ENCODE assay signal across 8 cellular contexts in the genomic region with DNA sequence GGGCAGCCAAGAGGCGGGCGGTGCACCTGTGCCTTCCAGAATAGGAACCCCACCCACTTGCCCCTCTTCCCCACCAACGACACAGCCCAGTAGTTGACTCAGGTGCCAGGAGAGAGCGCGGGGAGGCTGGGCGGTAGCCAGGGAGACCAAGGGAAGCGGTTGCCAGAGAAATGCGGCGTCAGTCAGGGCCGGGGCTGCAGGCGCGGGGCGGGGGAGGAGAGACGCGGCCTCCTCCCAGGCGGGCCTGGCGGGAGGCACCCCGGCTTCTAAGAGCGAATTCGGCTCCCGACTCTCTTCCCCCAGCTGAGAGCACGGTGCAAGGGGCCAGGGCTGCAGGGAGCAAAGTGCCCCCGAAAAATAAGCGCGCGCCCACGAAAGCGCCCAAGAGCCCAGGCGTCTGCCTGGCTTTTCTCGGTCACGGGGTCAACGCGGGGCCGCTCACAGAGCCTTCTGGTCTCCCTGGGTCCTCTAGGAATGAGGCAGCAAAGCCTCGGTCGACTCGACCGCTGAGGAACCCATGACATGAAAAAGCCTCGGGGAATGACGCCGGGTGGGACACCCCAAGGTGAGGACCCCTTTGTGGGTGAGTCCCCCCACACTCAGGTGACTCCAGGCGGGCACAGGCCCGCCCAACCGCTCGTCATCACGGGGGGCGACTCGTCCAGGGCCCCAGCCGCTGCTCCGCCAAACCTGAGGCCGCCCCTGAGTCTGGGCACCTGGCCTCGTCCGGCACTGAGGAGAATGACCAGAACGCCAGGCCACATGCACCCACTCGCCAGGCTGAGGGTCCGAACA. TPM values are rescaled to one million over a fixed set of nuclear protein-coding genes. Genes with fewer than 3 reads are reported as not detected.
DNase-seq lines count a peak whose midpoint lies in the region; ATAC-seq and TF ChIP-seq lines count a peak whose summit lies in the region.

No MANE protein-coding gene starts in this region.

- H2AFZ ChIP-seq in neural progenitor cell (replicated peaks), result no peak overlapping the region

- no peaks in the 10 kb centered on the region for H3K36me3 Mint-ChIP-seq in CD8-positive, alpha-beta T cell
- H3K36me3 Mint-ChIP-seq in neural progenitor cell, result no peaks in the 10 kb centered on the region

- H3K27ac ChIP-seq in CD8-positive, alpha-beta T cell (ENCODE audit: low read depth, low read length), result no peak overlapping the region
- H3K27ac ChIP-seq in dorsolateral prefrontal cortex, result peak overlapping the region in 57 of 59 donors; percentile 15 to 98 (median 92)
- H3K27ac ChIP-seq in neural progenitor cell, result no peak overlapping the region

- ATAC-seq in CD8-positive, alpha-beta T cell, result no peak
- no peak for ATAC-seq in activated CD4-positive, CD25-positive, alpha-beta regulatory T cell treated with anti-CD3 and anti-CD28 coated beads, Interleukin-2, amount 50 U/mL, for 24 hours
- no peak for ATAC-seq in GM19452 (IDR thresholded peaks at IDR 0.05; ENCODE audit: unreplicated experiment)

- H3K9me3 ChIP-seq in CD8-positive, alpha-beta T cell (ENCODE audit: low read length), result no peaks in the 10 kb centered on the region
- H3K9me3 ChIP-seq in neural progenitor cell (ENCODE audit: low read depth), result no peaks in the 10 kb centered on the region

- intact Hi-C loops in CD8-positive, alpha-beta T cell (cut with DNase I, micrococcal nuclease), result loop anchor here in 1 of 2 experiments (1.0 to 5.0 kb wide), 3 partner anchors 66 to 106 kb away; a partner anchor contains a TSS
- intact Hi-C loops in dorsolateral prefrontal cortex (cut with DNase I), result loop anchor here (1.0 to 5.0 kb wide), 7 partner anchors 66 to 166 kb away; a partner anchor contains a TSS

- H3K27me3 ChIP-seq in CD8-positive, alpha-beta T cell (ENCODE audit: insufficient read depth, low read length), result no peaks in the 10 kb centered on the region
- H3K27me3 ChIP-seq in dorsolateral prefrontal cortex (peaks cover 0 to 5% (median 0%) of the 10 kb centered on the region in 45 donors), neural progenitor cell (peaks cover 100% of the 10 kb centered on the region)

- POLR2A ChIA-PET in CD8-positive, alpha-beta T cell (lab: Charles Lee), result no interaction called here

- peaks cover 12% of the 10 kb centered on the region for H3K4me1 Mint-ChIP-seq in CD8-positive, alpha-beta T cell (ENCODE audit: low read depth)
- H3K4me1 Mint-ChIP-seq in neural progenitor cell, result peaks cover 13% of the 10 kb centered on the region

- peak in 1 of 7 experiments; percentile 10 for DNase-seq in CD8-positive, alpha-beta T cell
- DNase-seq in NCI-H146 (lab: John Stamatoyannopoulos, UW), result peak; percentile 81
- DNase-seq in dorsolateral prefrontal cortex, result peak in 7 of 10 donors; percentile 19 to 67 (median 51)
- DNase-seq in neural progenitor cell (ENCODE audit: low spot score), result peak; percentile 49
- DNase-seq in central memory CD4-positive, alpha-beta T cell, result no peak
- no peak for DNase-seq in SKM-1 treated with dmso at 0.1 percent for 144 hours (lab: John Stamatoyannopoulos, UW; ENCODE audit: unreplicated experiment)

- no peaks in the 10 kb centered on the region for H3K9me3 Mint-ChIP-seq in CD8-positive, alpha-beta T cell
- H3K9me3 Mint-ChIP-seq in neural progenitor cell, result no peaks in the 10 kb centered on the region

- peak overlapping the region; percentile 60 for H3K4me3 ChIP-seq in CD8-positive, alpha-beta T cell (ENCODE audit: low read depth, low read length)
- H3K4me3 ChIP-seq in dorsolateral prefrontal cortex (peak overlapping the region; percentile 42 to 88 (median 75)), neural progenitor cell (peak overlapping the region; percentile 29)

- H3F3A ChIP-seq in neural progenitor cell (ENCODE audit: low read depth), result peaks cover 7% of the 10 kb centered on the region

- H3K27ac Mint-ChIP-seq in CD8-positive, alpha-beta T cell, result no peak overlapping the region
- no peak overlapping the region for H3K27ac Mint-ChIP-seq in neural progenitor cell

- H3K79me2 ChIP-seq in neural progenitor cell (ENCODE audit: low read depth), result no peaks in the 10 kb centered on the region

- peak overlapping the region; percentile 60 for H3K4me2 ChIP-seq in neural progenitor cell

- CTCF ChIA-PET in CD8-positive, alpha-beta T cell (lab: Charles Lee), result no interaction called here

- no peak overlapping the region for H3K9ac ChIP-seq in neural progenitor cell

- H3K36me3 ChIP-seq in CD8-positive, alpha-beta T cell (ENCODE audit: insufficient read depth, low read length), result no peaks in the 10 kb centered on the region
- no peaks in the 10 kb centered on the region for H3K36me3 ChIP-seq in neural progenitor cell

- H3K4me3 Mint-ChIP-seq in CD8-positive, alpha-beta T cell, result peak overlapping the region; percentile 78
- peak overlapping the region; percentile 77 for H3K4me3 Mint-ChIP-seq in neural progenitor cell

- peaks cover 23% of the 10 kb centered on the region for H3K27me3 Mint-ChIP-seq in CD8-positive, alpha-beta T cell (ENCODE audit: low read depth)
- peaks cover 63% of the 10 kb centered on the region for H3K27me3 Mint-ChIP-seq in neural progenitor cell (ENCODE audit: insufficient read depth, low read depth)

- H4K20me1 ChIP-seq in neural progenitor cell (ENCODE audit: low read depth), result no peaks in the 10 kb centered on the region

- TF ChIP-seq CTCF in CD8-positive, alpha-beta T cell (IDR thresholded peaks at IDR 0.05), result no peak
- TF ChIP-seq CTCF in dorsolateral prefrontal cortex (IDR thresholded peaks at IDR 0.05 in 54 of 56, conservative IDR thresholded peaks at IDR 0.05 in 2 of 56; ENCODE audit: low read depth in 1 of 56, partially characterized antibody in 56 of 56), result no peak
- TF ChIP-seq CTCF in neural progenitor cell (IDR thresholded peaks at IDR 0.05), result no peak

- peaks cover 20% of the 10 kb centered on the region for H3K4me1 ChIP-seq in CD8-positive, alpha-beta T cell (ENCODE audit: insufficient read depth, low read length)
- no peaks in the 10 kb centered on the region for H3K4me1 ChIP-seq in neural progenitor cell

RNA-seq across cellular contexts. Expression of a gene that starts 0.7 kb away (rescaled TPM):
- total RNA-seq in CD8-positive, alpha-beta T cell, result under 1 TPM; 0.27 to 0.53 TPM
- total RNA-seq in dorsolateral prefrontal cortex (10 to 100 TPM; 36.0 to 80.0 (median 62.0) TPM), neural progenitor cell (ENCODE audit: low replicate concordance) (2.1 and 5.8 TPM in 2 replicates)

Comparison
In these comparisons a context has a peak if more than half of its experiments do, and no peak if none do; other contexts are left out.
1. DNase-seq: peak in NCI-H146 (single experiment), dorsolateral prefrontal cortex (7 of 10) and neural progenitor cell (single experiment); none in central memory CD4-positive, alpha-beta T cell (single experiment) and SKM-1 treated with dmso at 0.1 percent for 144 hours (single experiment).
2. H3K27ac ChIP-seq: peak in dorsolateral prefrontal cortex (57 of 59); none in CD8-positive, alpha-beta T cell (single experiment) and neural progenitor cell (single experiment).
3. Peak in every context shown above with its lines, with median percentiles within 50 percentile points of each other: H3K4me3 ChIP-seq.